Comparison of ENCODE assay signal across 20 cellular contexts in genomic region chr14:104194016-104194415, GRCh38. TPM values are rescaled to one million over a fixed set of nuclear protein-coding genes. Genes with fewer than 3 reads are reported as not detected.
DNase-seq lines count a peak whose midpoint lies in the region; TF ChIP-seq lines count a peak whose summit lies in the region.
"Had no signal": no experiment of that assay in that cellular context is flagged by ENCODE, and none has a peak within 500 bp of the region (broad histone marks: within the 10 kb centered on the region; RNA-seq: fewer than 3 reads in every experiment).

No MANE protein-coding gene starts in this region.

- no peak overlapping the region for H3K4me3 Mint-ChIP-seq in neural progenitor cell
- no peak overlapping the region for H3K4me3 Mint-ChIP-seq in glutamatergic neuron (ENCODE audit: unreplicated experiment)
- H3K4me3 Mint-ChIP-seq: B cell; CD14-positive monocyte; CD4-positive, alpha-beta T cell; CD8-positive, alpha-beta memory T cell; H9; HFFc6 had no signal

- H3K4me2 ChIP-seq in BLaER1, result no peak overlapping the region
- no peak overlapping the region for H3K4me2 ChIP-seq in neural progenitor cell

- H3F3A ChIP-seq in neural progenitor cell (ENCODE audit: low read depth), result no peaks in the 10 kb centered on the region

- TF ChIP-seq CTCF in WERI-Rb-1 (IDR thresholded peaks at IDR 0.05; ENCODE audit: low read depth, low read length) (no peak), neural progenitor cell (IDR thresholded peaks at IDR 0.05) (no peak), glutamatergic neuron (IDR thresholded peaks at IDR 0.05; ENCODE audit: partially characterized antibody, unreplicated experiment) (no peak), suprapubic skin (IDR thresholded peaks at IDR 0.05) (no peak), GM13976 (IDR thresholded peaks at IDR 0.05; ENCODE audit: borderline replicate concordance, control extremely low read depth, extremely low read depth, insufficient read depth, missing control alignments) (no peak)

- no peaks in the 10 kb centered on the region for H4K20me1 ChIP-seq in BLaER1
- H4K20me1 ChIP-seq in neural progenitor cell (ENCODE audit: low read depth), result no peaks in the 10 kb centered on the region

- no peak overlapping the region for H3K4me3 ChIP-seq in BLaER1
- H3K4me3 ChIP-seq in WERI-Rb-1 (ENCODE audit: low read depth, low read length), result no peak overlapping the region
- no peak overlapping the region for H3K4me3 ChIP-seq in neural progenitor cell
- H3K4me3 ChIP-seq in suprapubic skin, result no peak overlapping the region
- H3K4me3 ChIP-seq: BLaER1 treated with 17β-estradiol and CSF1 and Interleukin-3, amounts not matched to agents 10 nM and 100 nM had no signal

- TF ChIP-seq POLR2A in suprapubic skin (IDR thresholded peaks at IDR 0.05), result no peak

- no peaks in the 10 kb centered on the region for H3K79me2 ChIP-seq in neural progenitor cell (ENCODE audit: low read depth)

- H3K4me1 Mint-ChIP-seq in neural progenitor cell, result peaks cover 15% of the 10 kb centered on the region
- peaks cover under 1% of the 10 kb centered on the region for H3K4me1 Mint-ChIP-seq in glutamatergic neuron (ENCODE audit: low read depth, unreplicated experiment)

- no peaks in the 10 kb centered on the region for H3K36me3 Mint-ChIP-seq in neural progenitor cell
- H3K36me3 Mint-ChIP-seq in glutamatergic neuron (ENCODE audit: unreplicated experiment), result no peaks in the 10 kb centered on the region
- H3K36me3 Mint-ChIP-seq: CD14-positive monocyte; CD8-positive, alpha-beta memory T cell had no signal

- no peaks in the 10 kb centered on the region for H3K27me3 ChIP-seq in BLaER1
- H3K27me3 ChIP-seq in WERI-Rb-1 (ENCODE audit: insufficient read depth, low read depth, severe bottlenecking), result no peaks in the 10 kb centered on the region
- no peaks in the 10 kb centered on the region for H3K27me3 ChIP-seq in neural progenitor cell
- peaks cover 61% of the 10 kb centered on the region for H3K27me3 ChIP-seq in suprapubic skin
- H3K27me3 ChIP-seq: BLaER1 treated with 17β-estradiol and CSF1 and Interleukin-3, amounts not matched to agents 10 nM and 100 nM had no signal

- H3K9me3 Mint-ChIP-seq in neural progenitor cell (no peaks in the 10 kb centered on the region), glutamatergic neuron (ENCODE audit: unreplicated experiment) (peaks cover 3% of the 10 kb centered on the region)
- H3K9me3 Mint-ChIP-seq: CD4-positive, alpha-beta T cell; CD8-positive, alpha-beta memory T cell; H9 had no signal

- peaks cover 74% of the 10 kb centered on the region for H3K4me1 ChIP-seq in BLaER1
- H3K4me1 ChIP-seq in neural progenitor cell, result peaks cover 13% of the 10 kb centered on the region
- peaks cover 14% of the 10 kb centered on the region for H3K4me1 ChIP-seq in suprapubic skin

- H3K27ac ChIP-seq in BLaER1 (0 out of 2 replicates have a peak overlapping the region, but pooled peaks have one; percentile 22), WERI-Rb-1 (peak overlapping the region; percentile 78), neural progenitor cell (no peak overlapping the region), suprapubic skin (no peak overlapping the region)
- H3K27ac ChIP-seq: 22Rv1; BLaER1 treated with 17β-estradiol and CSF1 and Interleukin-3, amounts not matched to agents 10 nM and 100 nM had no signal

- H3K36me3 ChIP-seq in BLaER1, result no peaks in the 10 kb centered on the region
- H3K36me3 ChIP-seq in WERI-Rb-1, result no peaks in the 10 kb centered on the region
- no peaks in the 10 kb centered on the region for H3K36me3 ChIP-seq in neural progenitor cell
- H3K36me3 ChIP-seq in suprapubic skin, result no peaks in the 10 kb centered on the region
- H3K36me3 ChIP-seq: BLaER1 treated with 17β-estradiol and CSF1 and Interleukin-3, amounts not matched to agents 10 nM and 100 nM had no signal

- 95% methylated on average over 13 of the region's 14 CpGs for WGBS in suprapubic skin

- DNase-seq in WERI-Rb-1 (no peak), cerebellum (ENCODE audit: low spot score) (peak; percentile 26), neural progenitor cell (ENCODE audit: low spot score) (no peak), HCEC 1CT (no peak), glutamatergic neuron (no peak), suprapubic skin (ENCODE audit: low spot score in 2 of 2) (no peak), GM13976 (ENCODE audit: low spot score) (no peak)
- DNase-seq: CD4-positive, alpha-beta T cell; CD8-positive, alpha-beta memory T cell; DMS 273 treated with DMSO at 0.1 percent for 48 hours; DMS79; EL; GF-D8; H9; HFFc6 had no signal

- H2AFZ ChIP-seq in neural progenitor cell (replicated peaks), result no peak overlapping the region

- H3K9ac ChIP-seq in BLaER1, result no peak overlapping the region
- no peak overlapping the region for H3K9ac ChIP-seq in neural progenitor cell
- H3K9ac ChIP-seq: BLaER1 treated with 17β-estradiol and CSF1 and Interleukin-3, amounts not matched to agents 10 nM and 100 nM had no signal

- no peaks in the 10 kb centered on the region for H3K9me3 ChIP-seq in BLaER1
- no peaks in the 10 kb centered on the region for H3K9me3 ChIP-seq in WERI-Rb-1 (ENCODE audit: severe bottlenecking)
- no peaks in the 10 kb centered on the region for H3K9me3 ChIP-seq in neural progenitor cell (ENCODE audit: low read depth)
- H3K9me3 ChIP-seq in suprapubic skin, result no peaks in the 10 kb centered on the region
- H3K9me3 ChIP-seq: BLaER1 treated with 17β-estradiol and CSF1 and Interleukin-3, amounts not matched to agents 10 nM and 100 nM had no signal

- no peak for TF ChIP-seq EP300 in suprapubic skin (IDR thresholded peaks at IDR 0.05)

- H3K27me3 Mint-ChIP-seq in neural progenitor cell (ENCODE audit: insufficient read depth, low read depth) (peaks cover 9% of the 10 kb centered on the region), glutamatergic neuron (ENCODE audit: unreplicated experiment) (peaks cover 14% of the 10 kb centered on the region)
- H3K27me3 Mint-ChIP-seq: B cell had no signal

- peak overlapping the region; percentile 67 for H3K27ac Mint-ChIP-seq in neural progenitor cell
- H3K27ac Mint-ChIP-seq in glutamatergic neuron (ENCODE audit: unreplicated experiment), result no peak overlapping the region
- H3K27ac Mint-ChIP-seq: B cell; CD14-positive monocyte; CD4-positive, alpha-beta T cell; HFFc6 had no signal

- in situ Hi-C loops in GM13976 (cut with MboI; ENCODE audit: low sequenced_read_pairs, unreplicated experiment), result no loop called here

RNA-seq across cellular contexts. Expression of gene KIF26A, which starts 55.6 kb away (rescaled TPM):
- 4.5 TPM for total RNA-seq in cerebellum
- total RNA-seq in neural progenitor cell (ENCODE audit: low replicate concordance), result 6.1 and 40.2 TPM in 2 replicates
- total RNA-seq in glutamatergic neuron (ENCODE audit: unreplicated experiment), result 5.9 TPM
- 1 to 10 TPM; 2.1 to 6.1 (median 4.6) TPM for total RNA-seq in suprapubic skin
- total RNA-seq: B cell had no signal

Comparison
In these comparisons a context has a peak if more than half of its experiments do, and no peak if none do; other contexts are left out.
1. H3K27ac ChIP-seq: peak in BLaER1 (single experiment) and WERI-Rb-1 (single experiment); none in neural progenitor cell (single experiment) and suprapubic skin (single experiment).